8 cellular contexts compared by ENCODE assay signal in genomic region chr6:142913511-142914047, GRCh38. TPM values are rescaled to one million over a fixed set of nuclear protein-coding genes. Genes with fewer than 3 reads are reported as not detected.
A peak's percentile ranks its signal among the peaks of the same experiment; 100 is the strongest.
DNase-seq lines count a peak whose midpoint lies in the region; ATAC-seq, FAIRE-seq and TF ChIP-seq lines count a peak whose summit lies in the region.

No MANE protein-coding gene starts in this region.

- DNase-seq in GM19239 (ENCODE audit: insufficient read length, low spot score) (peak; percentile 59), lower lobe of right lung (no peak), NCI-H446 (lab: John Stamatoyannopoulos, UW) (no peak), superior temporal gyrus (ENCODE audit: extremely low spot score) (no peak), NCI-H510A (lab: John Stamatoyannopoulos, UW) (no peak), ecto neural progenitor cell (ENCODE audit: low spot score) (no peak)
- DNase-seq in activated CD4-positive, alpha-beta T cell treated with anti-CD3 and anti-CD28 coated beads for 24 hours (ENCODE audit: low read depth in 2 of 2) = peak; percentile 49 to 54

- H3K9me3 ChIP-seq in lower lobe of right lung = no peaks in the 10 kb centered on the region

- FAIRE-seq in GM19239 (lab: Jason Lieb, UNC) = peak; percentile 99

- H3K36me3 ChIP-seq in lower lobe of right lung = no peaks in the 10 kb centered on the region

- H3K4me3 ChIP-seq in lower lobe of right lung = no peak overlapping the region

- no peak overlapping the region for H3K27ac ChIP-seq in lower lobe of right lung

- H3K4me1 ChIP-seq in lower lobe of right lung = no peaks in the 10 kb centered on the region

- no peaks in the 10 kb centered on the region for H3K27me3 ChIP-seq in lower lobe of right lung (ENCODE audit: low read depth)

- TF ChIP-seq CTCF in lower lobe of right lung (IDR thresholded peaks at IDR 0.05) = no peak

- intact Hi-C loops in lower lobe of right lung (cut with DNase I) = no loop called here

- peak; percentile 89 for ATAC-seq in HG03108 (IDR thresholded peaks at IDR 0.05; ENCODE audit: unreplicated experiment)
- ATAC-seq in lower lobe of right lung = peak; percentile 63 to 78

RNA-seq across cellular contexts. Expression of gene HIVEP2, which starts 31.4 kb away (rescaled TPM):
- 13.1 TPM for total RNA-seq in lower lobe of right lung

Comparison
In these comparisons a context has a peak if more than half of its experiments do, and no peak if none do; other contexts are left out.
1. DNase-seq: peak in GM19239 (single experiment) and activated CD4-positive, alpha-beta T cell treated with anti-CD3 and anti-CD28 coated beads for 24 hours (2 of 2); none in lower lobe of right lung (single experiment), NCI-H446 (0 of 2), superior temporal gyrus (single experiment), NCI-H510A (single experiment) and ecto neural progenitor cell (single experiment).